In the genomic region with DNA sequence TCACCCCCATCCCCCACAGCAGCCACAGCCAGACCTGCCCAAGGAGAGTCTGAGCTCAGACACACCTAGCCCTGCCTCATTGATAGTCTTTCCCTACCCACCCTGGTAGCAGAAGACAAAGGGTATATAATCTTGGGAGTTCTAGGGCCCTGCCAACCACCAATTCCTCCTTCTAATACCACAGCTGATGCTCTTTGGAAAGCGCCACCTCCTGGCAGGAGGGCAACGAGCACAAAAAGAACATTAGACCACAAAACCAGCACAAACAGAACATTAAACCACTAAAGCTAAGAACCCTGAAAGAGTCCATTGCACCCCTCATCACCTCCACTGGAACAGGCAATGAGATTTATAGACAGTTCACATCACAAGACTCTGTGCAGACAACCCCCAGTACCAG, we compare ENCODE assay signal across 12 cellular contexts.
DNase-seq lines count a peak whose midpoint lies in the region; ATAC-seq and TF ChIP-seq lines count a peak whose summit lies in the region.
"Had no signal": no experiment of that assay in that cellular context is flagged by ENCODE, and none has a peak within 500 bp of the region (broad histone marks: within the 10 kb centered on the region; RNA-seq: fewer than 3 reads in every experiment).

No MANE protein-coding gene starts in this region.

- no peaks in the 10 kb centered on the region for H3K9me3 ChIP-seq in PC-3 (ENCODE audit: low read length)

- H3K9me2 ChIP-seq in PC-3 (replicated peaks; ENCODE audit: low read length), result no peaks in the 10 kb centered on the region

- no peaks in the 10 kb centered on the region for H3K4me1 ChIP-seq in PC-3 (ENCODE audit: insufficient read depth, low read length)
- H3K4me1 ChIP-seq: left ventricle myocardium inferior had no signal

- TF ChIP-seq CTCF in GM10248 (IDR thresholded peaks at IDR 0.05; ENCODE audit: control extremely low read depth, extremely low read depth, low read depth, missing control alignments), result peak; percentile 5
- peak; percentile 29 for TF ChIP-seq CTCF in PC-3 (conservative IDR thresholded peaks at IDR 0.05; ENCODE audit: low read depth, low read length)
- peak; percentile 7 for TF ChIP-seq CTCF in kidney epithelial cell (IDR thresholded peaks at IDR 0.05; ENCODE audit: insufficient read depth, low read length, poor library complexity, severe bottlenecking)

- intact Hi-C loops in PC-3 (cut with micrococcal nuclease), result no loop called here

- POLR2A ChIA-PET in GM10248 (lab: Yijun Ruan, JAX), result no interaction called here
- POLR2A ChIA-PET in PC-3 (lab: Charles Lee; ENCODE audit: unreplicated experiment), result no interaction called here
- POLR2A ChIA-PET in naive thymus-derived CD8-positive, alpha-beta T cell (lab: Charles Lee), result no interaction called here

- CTCF ChIA-PET in GM10248 (lab: Yijun Ruan, JAX) (interaction anchor here (0.8 to 2.8 kb wide), 8 partner anchors 9 to 204 kb away, joined by 3 to 8 read pairs (median 4); no protein-coding TSS in a partner anchor), PC-3 (lab: Charles Lee) (no interaction called here)

- ATAC-seq in PC-3, result no peak
- no peak for ATAC-seq in naive thymus-derived CD8-positive, alpha-beta T cell
- ATAC-seq: activated naive CD4-positive, alpha-beta T cell treated with anti-CD3 and anti-CD28 coated beads, Interleukin-2, amount 50 U/mL, for 72 hours had no signal

- H3K36me3 ChIP-seq in H7 (replicated peaks; ENCODE audit: control insufficient read depth, insufficient read depth, low read length) (no peaks in the 10 kb centered on the region), PC-3 (ENCODE audit: low read depth, low read length) (no peaks in the 10 kb centered on the region), kidney epithelial cell (ENCODE audit: control insufficient read depth, insufficient read depth, low read length) (no peaks in the 10 kb centered on the region)
- H3K36me3 ChIP-seq: left ventricle myocardium inferior had no signal

- H2AFZ ChIP-seq in PC-3 (ENCODE audit: low read length), result no peak overlapping the region

- no peaks in the 10 kb centered on the region for H3K79me2 ChIP-seq in PC-3 (ENCODE audit: low read length)

- H3K4me1 Mint-ChIP-seq in naive thymus-derived CD8-positive, alpha-beta T cell, result no peaks in the 10 kb centered on the region
- H3K4me1 Mint-ChIP-seq: central memory CD8-positive, alpha-beta T cell had no signal

- H3K9me3 Mint-ChIP-seq in naive thymus-derived CD8-positive, alpha-beta T cell, result peaks cover 0 to 5% (median 0%) of the 10 kb centered on the region in 9 donors

- H3K4me3 ChIP-seq in H7 (ENCODE audit: insufficient read depth, low read depth, low read length) (no peak overlapping the region), PC-3 (ENCODE audit: low read length) (no peak overlapping the region), kidney epithelial cell (ENCODE audit: low read depth, low read length) (no peak overlapping the region)
- H3K4me3 ChIP-seq: left ventricle myocardium inferior had no signal

- no peak overlapping the region for H3K27ac ChIP-seq in PC-3 (ENCODE audit: low read length)
- H3K27ac ChIP-seq: left ventricle myocardium inferior had no signal

- no peak for DNase-seq in GM10248 (ENCODE audit: extremely low spot score)
- peak; percentile 3 for DNase-seq in H7
- no peak for DNase-seq in PC-3
- DNase-seq in kidney epithelial cell (ENCODE audit: low read depth), result no peak
- DNase-seq in naive thymus-derived CD8-positive, alpha-beta T cell, result no peak
- DNase-seq in ureter (ENCODE audit: low spot score), result no peak
- no peak for DNase-seq in NCI-H226
- DNase-seq in superior temporal gyrus (ENCODE audit: extremely low spot score), result no peak
- DNase-seq: CD4-positive, alpha-beta T cell; left ventricle myocardium inferior had no signal

- H3K9ac ChIP-seq in PC-3 (ENCODE audit: low read length), result no peak overlapping the region

- H3K36me3 Mint-ChIP-seq in naive thymus-derived CD8-positive, alpha-beta T cell, result no peaks in the 10 kb centered on the region
- H3K36me3 Mint-ChIP-seq: activated naive CD4-positive, alpha-beta T cell treated with anti-CD3 and anti-CD28 coated beads, Interleukin-2, amount 50 U/mL, for 72 hours had no signal

- no peak overlapping the region for H3K27ac Mint-ChIP-seq in naive thymus-derived CD8-positive, alpha-beta T cell
- H3K27ac Mint-ChIP-seq: activated naive CD4-positive, alpha-beta T cell treated with anti-CD3 and anti-CD28 coated beads, Interleukin-2, amount 50 U/mL, for 72 hours; CD4-positive, alpha-beta T cell had no signal

- H3K27me3 ChIP-seq in H7 (ENCODE audit: control insufficient read depth, insufficient read depth, low read length) (no peaks in the 10 kb centered on the region; the same call in 1 of the 2 replicates), PC-3 (ENCODE audit: low read length) (no peaks in the 10 kb centered on the region), kidney epithelial cell (ENCODE audit: control insufficient read depth, insufficient read depth, low read length) (no peaks in the 10 kb centered on the region)

- peaks cover 0 to 3% (median 0%) of the 10 kb centered on the region in 5 donors for H3K27me3 Mint-ChIP-seq in naive thymus-derived CD8-positive, alpha-beta T cell
- H3K27me3 Mint-ChIP-seq: CD4-positive, alpha-beta T cell; central memory CD8-positive, alpha-beta T cell had no signal

- no peaks in the 10 kb centered on the region for H3F3A ChIP-seq in PC-3 (ENCODE audit: low read length, unreplicated experiment)

- no peak overlapping the region for H3K4me3 Mint-ChIP-seq in naive thymus-derived CD8-positive, alpha-beta T cell
- H3K4me3 Mint-ChIP-seq: CD4-positive, alpha-beta T cell; central memory CD8-positive, alpha-beta T cell had no signal

- BruUV-seq in PC-3 (replicated peaks; lab: Mats Ljungman, UMichigan), result no TSS peak

- no peak overlapping the region for H3K4me2 ChIP-seq in PC-3 (ENCODE audit: low read length)

- H4K20me1 ChIP-seq in PC-3 (ENCODE audit: low read length), result no peaks in the 10 kb centered on the region
